ENCODE assay signal across 8 cellular contexts in genomic region chr2:69559696-69560482, GRCh38.
A peak's percentile ranks its signal among the peaks of the same experiment; 100 is the strongest.
DNase-seq lines count a peak whose midpoint lies in the region; ATAC-seq and TF ChIP-seq lines count a peak whose summit lies in the region.

No MANE protein-coding gene starts in this region.

- H3K27ac Mint-ChIP-seq in activated naive CD4-positive, alpha-beta T cell treated with anti-CD3 and anti-CD28 coated beads for 36 hours = peak overlapping the region; percentile 34

- H3K4me1 Mint-ChIP-seq in activated naive CD4-positive, alpha-beta T cell treated with anti-CD3 and anti-CD28 coated beads for 36 hours (ENCODE audit: low read depth) = peaks cover 78% of the 10 kb centered on the region

- H3K9me3 ChIP-seq in NT2/D1 (ENCODE audit: insufficient read depth, low read length) = no peaks in the 10 kb centered on the region
- H3K9me3 ChIP-seq in mammary epithelial cell (replicated peaks; ENCODE audit: insufficient read depth, low read length) = no peaks in the 10 kb centered on the region
- no peaks in the 10 kb centered on the region for H3K9me3 ChIP-seq in uterus

- BruUV-seq in mammary epithelial cell (replicated peaks; lab: Mats Ljungman, UMichigan) = no TSS peak

- intact Hi-C loops in activated naive CD4-positive, alpha-beta T cell treated with anti-CD3 and anti-CD28 coated beads for 36 hours (cut with micrococcal nuclease) = loop anchor here (1.0 to 5.0 kb wide), 4 partner anchors 83 to 267 kb away; partner anchors contain the start of genes AAK1 and GMCL1
- intact Hi-C loops in mammary epithelial cell (cut with micrococcal nuclease) (loop anchor here (1.0 kb wide), 2 partner anchors 82 to 154 kb away; no protein-coding TSS in a partner anchor), uterus (cut with DNase I; ENCODE audit: low total_unique reads) (loop anchor here (5.0 kb wide), 1 partner anchor 152 kb away; no protein-coding TSS in a partner anchor)

- TF ChIP-seq CTCF in mammary epithelial cell (conservative IDR thresholded peaks at IDR 0.05 in 1 of 2, IDR thresholded peaks at IDR 0.05 in 1 of 2; ENCODE audit: extremely low read depth in 1 of 2, insufficient read depth in 1 of 2, low read depth in 1 of 2, low read length in 2 of 2) = peak; percentile 76 to 84
- peak; percentile 36 to 69 (median 52) for TF ChIP-seq CTCF in uterus (IDR thresholded peaks at IDR 0.05)

- in situ Hi-C loops in mammary epithelial cell (cut with MboI; ENCODE audit: low sequenced_read_pairs in 2 of 2) = loop anchor here (5.0 kb wide), 1 partner anchor 152 kb away; no protein-coding TSS in a partner anchor

- H3K27me3 Mint-ChIP-seq in activated naive CD4-positive, alpha-beta T cell treated with anti-CD3 and anti-CD28 coated beads for 36 hours (ENCODE audit: low read depth) = no peaks in the 10 kb centered on the region

- H3K27ac ChIP-seq in mammary epithelial cell (ENCODE audit: insufficient read depth, low read depth, low read length) (no peak overlapping the region), uterus (no peak overlapping the region)

- H3K4me1 ChIP-seq in NT2/D1 (ENCODE audit: insufficient read depth, insufficient read length) (no peaks in the 10 kb centered on the region), mammary epithelial cell (ENCODE audit: insufficient read depth, low read length) (peaks cover 5% of the 10 kb centered on the region), uterus (no peaks in the 10 kb centered on the region)

- peaks cover 1% of the 10 kb centered on the region for H3K36me3 Mint-ChIP-seq in activated naive CD4-positive, alpha-beta T cell treated with anti-CD3 and anti-CD28 coated beads for 36 hours (ENCODE audit: low read depth)

- H3K4me3 Mint-ChIP-seq in activated naive CD4-positive, alpha-beta T cell treated with anti-CD3 and anti-CD28 coated beads for 36 hours = no peak overlapping the region

- no peaks in the 10 kb centered on the region for H4K20me1 ChIP-seq in mammary epithelial cell (ENCODE audit: insufficient read depth, low read length)

- peak; percentile 57 for ATAC-seq in HG03135 (IDR thresholded peaks at IDR 0.05; ENCODE audit: unreplicated experiment)
- ATAC-seq in left lobe of liver = peak; percentile 95

- H2AFZ ChIP-seq in mammary epithelial cell (ENCODE audit: low read depth, low read length) = no peak overlapping the region

- no peak for DNase-seq in activated naive CD4-positive, alpha-beta T cell treated with anti-CD3 and anti-CD28 coated beads for 36 hours
- DNase-seq in activated naive CD4-positive, alpha-beta T cell (lab: John Stamatoyannopoulos, UW) = no peak
- peak; percentile 60 for DNase-seq in NT2/D1 (ENCODE audit: low read depth, low spot score)
- peak; percentile 51 for DNase-seq in mammary epithelial cell
- DNase-seq in left lobe of liver (ENCODE audit: low spot score) = no peak
- no peak for DNase-seq in uterus
- DNase-seq in GOT3 (lab: John Stamatoyannopoulos, UW) = no peak

- H3K4me2 ChIP-seq in mammary epithelial cell (ENCODE audit: insufficient read depth, low read depth, low read length) = no peak overlapping the region

- H3K9ac ChIP-seq in NT2/D1 (ENCODE audit: insufficient read length, low read depth) (no peak overlapping the region), mammary epithelial cell (ENCODE audit: insufficient read depth, low read length) (no peak overlapping the region)

- WGBS in mammary epithelial cell (ENCODE audit: low coverage, missing lambda C conversion rate) = 75% methylated on average over 4 of the region's 6 CpGs

- H3K4me3 ChIP-seq in NT2/D1 (ENCODE audit: insufficient read length, low read depth) (no peak overlapping the region), mammary epithelial cell (replicated peaks in 1 of 3; ENCODE audit: insufficient read depth in 1 of 3, low read depth in 2 of 3, low read length in 3 of 3) (no peak overlapping the region), uterus (no peak overlapping the region)

- H3K36me3 ChIP-seq in NT2/D1 (ENCODE audit: insufficient read depth, insufficient read length, low read length) (peaks cover 3% of the 10 kb centered on the region), mammary epithelial cell (ENCODE audit: insufficient read depth, low read length) (peaks cover 3% of the 10 kb centered on the region), uterus (no peaks in the 10 kb centered on the region)

- H3K27me3 ChIP-seq in NT2/D1 (ENCODE audit: insufficient read depth, insufficient read length) (no peaks in the 10 kb centered on the region), mammary epithelial cell (ENCODE audit: insufficient read depth, low read length) (no peaks in the 10 kb centered on the region), uterus (no peaks in the 10 kb centered on the region)

- no peaks in the 10 kb centered on the region for H3K9me3 Mint-ChIP-seq in activated naive CD4-positive, alpha-beta T cell treated with anti-CD3 and anti-CD28 coated beads for 36 hours

- peaks cover 60% of the 10 kb centered on the region for H3K79me2 ChIP-seq in mammary epithelial cell (ENCODE audit: insufficient read depth, low read length)

- dilution Hi-C loops in mammary epithelial cell (cut with HindIII; ENCODE audit: low sequenced_read_pairs) = loop anchor here (5.0 to 25.0 kb wide), 4 partner anchors 42 to 165 kb away; no protein-coding TSS in a partner anchor

- TF ChIP-seq POLR2A in uterus (IDR thresholded peaks at IDR 0.05) = no peak

- CTCF ChIA-PET in activated naive CD4-positive, alpha-beta T cell treated with anti-CD3 and anti-CD28 coated beads for 36 hours (lab: Charles Lee) = interaction anchor here (0.6 to 5.4 kb wide), 15 partner anchors 9 to 564 kb away, joined by 3 to 47 read pairs (median 4); no protein-coding TSS in a partner anchor
- CTCF ChIA-PET in mammary epithelial cell (lab: Charles Lee; ENCODE audit: low non-redundant PET) = no interaction called here

Comparison
In these comparisons a context has a peak if more than half of its experiments do, and no peak if none do; other contexts are left out.
1. DNase-seq: peak in NT2/D1 (single experiment) and mammary epithelial cell (single experiment); none in activated naive CD4-positive, alpha-beta T cell treated with anti-CD3 and anti-CD28 coated beads for 36 hours (single experiment), activated naive CD4-positive, alpha-beta T cell (0 of 4), left lobe of liver (single experiment), uterus (0 of 2) and GOT3 (single experiment).